ENCODE assay signal across 10 cellular contexts in genomic region chr5:143350790-143351603, GRCh38. TPM values are rescaled to one million over a fixed set of nuclear protein-coding genes. Genes with fewer than 3 reads are reported as not detected.
DNase-seq lines count a peak whose midpoint lies in the region; ATAC-seq, FAIRE-seq and TF ChIP-seq lines count a peak whose summit lies in the region.
"Had no signal": no experiment of that assay in that cellular context is flagged by ENCODE, and none has a peak within 500 bp of the region (broad histone marks: within the 10 kb centered on the region; RNA-seq: fewer than 3 reads in every experiment).

No MANE protein-coding gene starts in this region.

- no peak overlapping the region for H3K9ac ChIP-seq in keratinocyte (ENCODE audit: control insufficient read depth, extremely low read depth, insufficient read depth, low read length)

- H3K4me1 ChIP-seq in keratinocyte (ENCODE audit: control insufficient read depth, extremely low read depth, insufficient read depth, low read length): peaks cover 40% of the 10 kb centered on the region

- no peaks in the 10 kb centered on the region for H3K9me1 ChIP-seq in keratinocyte (ENCODE audit: control insufficient read depth, extremely low read depth, insufficient read depth, low read length)

- DNase-seq in AG10803 (ENCODE audit: low read depth) (peak; percentile 72), SIG-M5 (lab: John Stamatoyannopoulos, UW) (peak; percentile 50), keratinocyte (ENCODE audit: low read depth, low spot score) (peak; percentile 19), T1000 (lab: John Stamatoyannopoulos, UW) (no peak), NK-92 (lab: John Stamatoyannopoulos, UW; ENCODE audit: unreplicated experiment) (no peak)
- DNase-seq in stimulated activated CD4-positive, alpha-beta T cell treated with anti-CD3 and anti-CD28 coated beads, Interleukin-4, amount 100 ng/mL, for 24 hours: no peak
- DNase-seq: kidney glomerular epithelial cell, NCI-H1048 had no signal

- H3K4me3 ChIP-seq in AG10803 (ENCODE audit: low read length) (no peak overlapping the region), keratinocyte (ENCODE audit: control insufficient read depth in 2 of 3, extremely low read depth in 1 of 3, insufficient read depth in 2 of 3, low read depth in 1 of 3, low read length in 3 of 3) (peak overlapping the region in 1 of 3 experiments; percentile 5)

- ATAC-seq in GM21717 (IDR thresholded peaks at IDR 0.05; ENCODE audit: unreplicated experiment) (peak; percentile 55), HG03135 (IDR thresholded peaks at IDR 0.05; ENCODE audit: unreplicated experiment) (no peak)

- no peaks in the 10 kb centered on the region for H4K20me1 ChIP-seq in keratinocyte (ENCODE audit: control insufficient read depth, extremely low read depth, insufficient read depth, low read length)

- no peaks in the 10 kb centered on the region for H3K36me3 ChIP-seq in keratinocyte (ENCODE audit: control insufficient read depth in 2 of 2, extremely low read depth in 1 of 2, insufficient read depth in 2 of 2, low read length in 2 of 2)

- H3K27ac ChIP-seq in keratinocyte (ENCODE audit: control insufficient read depth, insufficient read depth, low read length): peak overlapping the region; percentile 46

- H3K4me2 ChIP-seq in keratinocyte (ENCODE audit: control insufficient read depth, extremely low read depth, insufficient read depth, low read depth, low read length): peak overlapping the region; percentile 43

- peak; percentile 74 for FAIRE-seq in keratinocyte (lab: Jason Lieb, UNC)

- peaks cover 91% of the 10 kb centered on the region for H3K79me2 ChIP-seq in keratinocyte (ENCODE audit: control insufficient read depth, insufficient read depth, low read length)

- no peaks in the 10 kb centered on the region for H3K9me3 ChIP-seq in keratinocyte (ENCODE audit: control insufficient read depth, low read depth, low read length)

- H2AFZ ChIP-seq in keratinocyte (ENCODE audit: control insufficient read depth, low read length): no peak overlapping the region

- TF ChIP-seq CTCF in AG10803 (conservative IDR thresholded peaks at IDR 0.05; ENCODE audit: low read length) (no peak), keratinocyte (optimal IDR thresholded peaks at IDR 0.05 in 1 of 3, IDR thresholded peaks at IDR 0.05 in 1 of 3, conservative IDR thresholded peaks at IDR 0.05 in 1 of 3; ENCODE audit: extremely low read depth in 1 of 3, insufficient read depth in 2 of 3, low read length in 3 of 3) (no peak)

- H3K27me3 ChIP-seq in keratinocyte (ENCODE audit: control insufficient read depth, extremely low read depth, insufficient read depth, low read length): no peaks in the 10 kb centered on the region

- dilution Hi-C loops in keratinocyte (cut with MboI; ENCODE audit: extremely low pct_ligation_motif_present, low sequenced_read_pairs): no loop called here

RNA-seq across cellular contexts. Expression of gene NR3C1, which starts 52.5 kb away (rescaled TPM):
- 21.7 to 30.7 TPM (median 25.8 TPM) in 3 replicates for polyA plus RNA-seq in keratinocyte
- polyA plus RNA-seq in keratinocyte (2011; ENCODE audit: low read depth): 14.8 TPM
- 12.4 and 23.6 TPM in 2 replicates for polyA plus RNA-seq in keratinocyte (2011; cell fraction: cytosol; rRNA removed)
- 24.1 and 28.0 TPM in 2 replicates for polyA plus RNA-seq in keratinocyte (2011; cell fraction: nucleus; rRNA removed)
- polyA plus RNA-seq in keratinocyte (2012; ENCODE audit: low replicate concordance): 19.3 and 23.3 TPM in 2 replicates
- 16.2 to 59.6 TPM (median 49.4 TPM) in 3 replicates for polyA minus RNA-seq in keratinocyte
- polyA minus RNA-seq in keratinocyte (2011; cell fraction: cytosol; rRNA and poly(A)+ RNA removed): 24.4 TPM
- 43.6 and 80.7 TPM in 2 replicates for polyA minus RNA-seq in keratinocyte (2011; cell fraction: nucleus; rRNA and poly(A)+ RNA removed)

Comparison
In these comparisons a context has a peak if more than half of its experiments do, and no peak if none do; other contexts are left out.
1. DNase-seq: peak in AG10803 (single experiment), SIG-M5 (single experiment) and keratinocyte (single experiment); none in T1000 (single experiment), stimulated activated CD4-positive, alpha-beta T cell treated with anti-CD3 and anti-CD28 coated beads, Interleukin-4, amount 100 ng/mL, for 24 hours (single experiment) and NK-92 (single experiment).